17 cellular contexts compared by ENCODE assay signal in the genomic region with DNA sequence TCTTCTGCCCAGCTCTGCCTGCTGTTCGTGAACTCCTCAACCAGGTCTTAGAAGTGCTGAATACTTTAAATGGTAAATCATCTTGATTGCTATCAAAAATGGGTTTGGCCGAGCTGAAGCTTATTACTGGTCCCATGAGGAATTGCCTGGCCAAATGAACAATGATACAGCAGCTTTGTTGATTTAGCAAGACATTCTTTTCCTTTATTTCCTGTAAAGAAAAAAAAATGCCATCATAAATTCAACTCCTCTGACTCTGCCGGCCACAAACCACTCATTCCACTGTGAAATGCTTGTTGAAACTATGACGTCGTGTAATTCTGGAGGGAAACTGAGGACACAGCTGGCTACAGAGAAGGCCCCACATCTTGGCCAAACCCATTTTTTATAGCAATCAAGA.
DNase-seq lines count a peak whose midpoint lies in the region; ATAC-seq and TF ChIP-seq lines count a peak whose summit lies in the region.
"Had no signal": no experiment of that assay in that cellular context is flagged by ENCODE, and none has a peak within 500 bp of the region (broad histone marks: within the 10 kb centered on the region; RNA-seq: fewer than 3 reads in every experiment).

No MANE protein-coding gene starts in this region.

- peaks cover 8% of the 10 kb centered on the region for H3K9me3 Mint-ChIP-seq in activated naive CD8-positive, alpha-beta T cell treated with anti-CD3 and anti-CD28 coated beads, Interleukin-2, amount 10 ng/mL, durations not matched to agents 7 days and 5 days
- peaks cover 9% of the 10 kb centered on the region for H3K9me3 Mint-ChIP-seq in activated naive CD8-positive, alpha-beta T cell treated with anti-CD3 and anti-CD28 coated beads for 36 hours
- H3K9me3 Mint-ChIP-seq in type B pancreatic cell, result peaks cover 21% of the 10 kb centered on the region

- peaks cover 3% of the 10 kb centered on the region for H3K27me3 Mint-ChIP-seq in activated naive CD8-positive, alpha-beta T cell treated with anti-CD3 and anti-CD28 coated beads, Interleukin-2, amount 10 ng/mL, durations not matched to agents 7 days and 5 days
- H3K27me3 Mint-ChIP-seq in activated naive CD8-positive, alpha-beta T cell treated with anti-CD3 and anti-CD28 coated beads for 36 hours, result no peaks in the 10 kb centered on the region
- H3K27me3 Mint-ChIP-seq in type B pancreatic cell, result no peaks in the 10 kb centered on the region
- H3K27me3 Mint-ChIP-seq: activated naive CD4-positive, alpha-beta T cell treated with anti-CD3 and anti-CD28 coated beads, Interleukin-2, amount 50 U/mL, for 24 hours; progenitor cell of endocrine pancreas had no signal

- no peaks in the 10 kb centered on the region for H3K36me3 Mint-ChIP-seq in activated naive CD8-positive, alpha-beta T cell treated with anti-CD3 and anti-CD28 coated beads, Interleukin-2, amount 10 ng/mL, durations not matched to agents 7 days and 5 days
- no peaks in the 10 kb centered on the region for H3K36me3 Mint-ChIP-seq in activated naive CD8-positive, alpha-beta T cell treated with anti-CD3 and anti-CD28 coated beads for 36 hours
- no peaks in the 10 kb centered on the region for H3K36me3 Mint-ChIP-seq in type B pancreatic cell

- no peak overlapping the region for H3K4me3 ChIP-seq in fibroblast of the aortic adventitia (ENCODE audit: low read depth, low read length)
- H3K4me3 ChIP-seq: colonic mucosa, esophagus squamous epithelium had no signal

- no peak overlapping the region for H3K27ac Mint-ChIP-seq in activated naive CD8-positive, alpha-beta T cell treated with anti-CD3 and anti-CD28 coated beads, Interleukin-2, amount 10 ng/mL, durations not matched to agents 7 days and 5 days
- no peak overlapping the region for H3K27ac Mint-ChIP-seq in activated naive CD8-positive, alpha-beta T cell treated with anti-CD3 and anti-CD28 coated beads for 36 hours
- peak overlapping the region; percentile 67 for H3K27ac Mint-ChIP-seq in type B pancreatic cell
- H3K27ac Mint-ChIP-seq: activated naive CD4-positive, alpha-beta T cell treated with anti-CD3 and anti-CD28 coated beads, Interleukin-2, amount 50 U/mL, for 24 hours; progenitor cell of endocrine pancreas had no signal

- POLR2A ChIA-PET in activated naive CD8-positive, alpha-beta T cell treated with anti-CD3 and anti-CD28 coated beads, Interleukin-2, amount 10 ng/mL, durations not matched to agents 7 days and 5 days (lab: Charles Lee), result interaction anchor here (2.9 kb wide), 1 partner anchor 74 kb away, joined by 9 read pairs; a partner anchor contains a TSS

- ATAC-seq in activated naive CD8-positive, alpha-beta T cell treated with anti-CD3 and anti-CD28 coated beads, Interleukin-2, amount 10 ng/mL, durations not matched to agents 7 days and 5 days (ENCODE audit: low read depth), result no peak
- ATAC-seq in left lobe of liver, result no peak
- ATAC-seq: Panc1 had no signal

- H3K4me3 Mint-ChIP-seq in activated naive CD8-positive, alpha-beta T cell treated with anti-CD3 and anti-CD28 coated beads, Interleukin-2, amount 10 ng/mL, durations not matched to agents 7 days and 5 days, result peak overlapping the region; percentile 37
- H3K4me3 Mint-ChIP-seq in activated naive CD8-positive, alpha-beta T cell treated with anti-CD3 and anti-CD28 coated beads for 36 hours, result no peak overlapping the region
- no peak overlapping the region for H3K4me3 Mint-ChIP-seq in type B pancreatic cell
- H3K4me3 Mint-ChIP-seq: activated naive CD4-positive, alpha-beta T cell treated with anti-CD3 and anti-CD28 coated beads, Interleukin-2, amount 50 U/mL, for 24 hours had no signal

- TF ChIP-seq CTCF in fibroblast of the aortic adventitia (IDR thresholded peaks at IDR 0.05; ENCODE audit: insufficient read depth, low read length) (no peak), type B pancreatic cell (conservative IDR thresholded peaks at IDR 0.05) (no peak)

- no peak for DNase-seq in activated naive CD8-positive, alpha-beta T cell treated with anti-CD3 and anti-CD28 coated beads, Interleukin-2, amount 10 ng/mL, durations not matched to agents 7 days and 5 days
- DNase-seq in activated naive CD8-positive, alpha-beta T cell treated with anti-CD3 and anti-CD28 coated beads for 36 hours, result no peak
- DNase-seq in T1000 (lab: John Stamatoyannopoulos, UW) (peak; percentile 25), fibroblast of the aortic adventitia (ENCODE audit: low read depth) (peak; percentile 95), type B pancreatic cell (ENCODE audit: extremely low spot score, unreplicated experiment) (no peak), left lobe of liver (ENCODE audit: low spot score) (no peak), COLO829 (ENCODE audit: low spot score) (no peak)
- DNase-seq in activated CD4-positive, CD25-positive, alpha-beta regulatory T cell treated with anti-CD3 and anti-CD28 coated beads, Interleukin-2, amount 50 U/mL, for 72 hours, result no peak
- DNase-seq: activated CD8-positive, alpha-beta memory T cell treated with anti-CD3 and anti-CD28 coated beads for 24 hours; colonic mucosa; esophagus squamous epithelium; GDM1; HCEC 1CT; midbrain had no signal

- peaks cover 23% of the 10 kb centered on the region for H3K4me1 Mint-ChIP-seq in activated naive CD8-positive, alpha-beta T cell treated with anti-CD3 and anti-CD28 coated beads, Interleukin-2, amount 10 ng/mL, durations not matched to agents 7 days and 5 days
- H3K4me1 Mint-ChIP-seq in activated naive CD8-positive, alpha-beta T cell treated with anti-CD3 and anti-CD28 coated beads for 36 hours, result peaks cover 16% of the 10 kb centered on the region
- H3K4me1 Mint-ChIP-seq in type B pancreatic cell (ENCODE audit: unreplicated experiment), result peaks cover 50% of the 10 kb centered on the region

Comparison
In these comparisons a context has a peak if more than half of its experiments do, and no peak if none do; other contexts are left out.
1. DNase-seq: peak in T1000 (single experiment) and fibroblast of the aortic adventitia (single experiment); none in activated naive CD8-positive, alpha-beta T cell treated with anti-CD3 and anti-CD28 coated beads, Interleukin-2, amount 10 ng/mL, durations not matched to agents 7 days and 5 days (single experiment), activated naive CD8-positive, alpha-beta T cell treated with anti-CD3 and anti-CD28 coated beads for 36 hours (single experiment), type B pancreatic cell (single experiment), left lobe of liver (single experiment), COLO829 (single experiment) and activated CD4-positive, CD25-positive, alpha-beta regulatory T cell treated with anti-CD3 and anti-CD28 coated beads, Interleukin-2, amount 50 U/mL, for 72 hours (single experiment).